In the genomic region with DNA sequence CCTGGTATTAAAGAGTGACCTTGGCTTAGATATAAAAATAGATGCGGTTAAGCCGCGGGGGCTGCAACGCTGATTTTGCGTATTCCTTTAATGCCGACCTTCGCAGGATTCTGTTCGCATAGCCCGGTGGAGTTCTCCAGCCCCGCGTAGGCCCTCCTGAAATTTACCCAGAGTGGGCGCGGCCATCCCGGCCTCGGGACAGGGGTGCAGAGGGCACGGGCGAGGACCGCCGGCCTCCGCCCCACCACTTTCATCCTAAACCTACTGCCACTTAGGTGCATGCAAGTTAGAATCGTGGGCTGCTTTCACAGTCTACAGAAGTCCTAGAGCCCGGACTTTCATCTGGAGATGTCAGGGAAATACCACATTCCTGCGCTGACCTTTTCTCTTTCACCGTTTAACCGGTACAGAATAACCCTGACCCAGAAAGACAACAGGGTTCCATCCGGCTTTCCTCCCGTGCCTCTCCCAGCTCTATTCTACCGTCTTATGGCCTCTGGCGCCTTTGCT, we compare ENCODE assay signal across 8 cellular contexts. TPM values are rescaled to one million over a fixed set of nuclear protein-coding genes. Genes with fewer than 3 reads are reported as not detected.
DNase-seq lines count a peak whose midpoint lies in the region; ATAC-seq, FAIRE-seq and TF ChIP-seq lines count a peak whose summit lies in the region.

No MANE protein-coding gene starts in this region.

- no peak for TF ChIP-seq POLR2A in gastroesophageal sphincter (IDR thresholded peaks at IDR 0.05)

- no peaks in the 10 kb centered on the region for H3K9me3 Mint-ChIP-seq in T-helper 1 cell treated with Interleukin-12 subunit alpha and Interleukin-12 subunit beta and Interleukin-4 antibody, amounts not matched to agents 30 μg/mL and 1 μg/mL, for 36 hours
- no peaks in the 10 kb centered on the region for H3K9me3 Mint-ChIP-seq in osteocyte (ENCODE audit: unreplicated experiment)

- DNase-seq in T-helper 1 cell: no peak
- DNase-seq in osteocyte (ENCODE audit: extremely low spot score, unreplicated experiment): no peak
- DNase-seq in D721Med (ENCODE audit: insufficient read length, low spot score): no peak

- H3K27ac Mint-ChIP-seq in T-helper 1 cell treated with Interleukin-12 subunit alpha and Interleukin-12 subunit beta and Interleukin-4 antibody, amounts not matched to agents 30 μg/mL and 1 μg/mL, for 36 hours: peak overlapping the region; percentile 65
- no peak overlapping the region for H3K27ac Mint-ChIP-seq in osteocyte (ENCODE audit: unreplicated experiment)

- peak overlapping the region; percentile 81 for H3K4me3 Mint-ChIP-seq in T-helper 1 cell treated with Interleukin-12 subunit alpha and Interleukin-12 subunit beta and Interleukin-4 antibody, amounts not matched to agents 30 μg/mL and 1 μg/mL, for 36 hours
- peak overlapping the region; percentile 72 for H3K4me3 Mint-ChIP-seq in osteocyte (ENCODE audit: unreplicated experiment)

- H3K9me3 ChIP-seq in gastroesophageal sphincter: no peaks in the 10 kb centered on the region

- H3K4me1 Mint-ChIP-seq in T-helper 1 cell treated with Interleukin-12 subunit alpha and Interleukin-12 subunit beta and Interleukin-4 antibody, amounts not matched to agents 30 μg/mL and 1 μg/mL, for 36 hours (ENCODE audit: low read depth): peaks cover 10% of the 10 kb centered on the region
- H3K4me1 Mint-ChIP-seq in osteocyte (ENCODE audit: unreplicated experiment): peaks cover 31% of the 10 kb centered on the region

- H3K27me3 ChIP-seq in gastroesophageal sphincter: peaks cover 30% of the 10 kb centered on the region

- H3K4me1 ChIP-seq in gastroesophageal sphincter: peaks cover 0 to 19% (median 5%) of the 10 kb centered on the region in 3 donors

- 38 to 49% methylated on average over 18 to 21 of the region's 29 CpGs for WGBS in gastroesophageal sphincter (ENCODE audit: low coverage in 1 of 2), 2 donors

- no peak for FAIRE-seq in D721Med (lab: Jason Lieb, UNC)

- peak overlapping the region in 1 of 2 donors; percentile 74 for H3K4me3 ChIP-seq in gastroesophageal sphincter

- ATAC-seq in SK-N-SH treated with all-trans-retinoic acid at 6 μM for 48 hours (peak; percentile 20), gastroesophageal sphincter (peak; percentile 22), GM19023 (IDR thresholded peaks at IDR 0.05; ENCODE audit: unreplicated experiment) (no peak), HG03108 (IDR thresholded peaks at IDR 0.05; ENCODE audit: unreplicated experiment) (no peak)

- no peaks in the 10 kb centered on the region for H3K36me3 ChIP-seq in gastroesophageal sphincter

- TF ChIP-seq CTCF in gastroesophageal sphincter (IDR thresholded peaks at IDR 0.05) (no peak), osteocyte (IDR thresholded peaks at IDR 0.05) (no peak), D721Med (IDR thresholded peaks at IDR 0.05; ENCODE audit: insufficient read depth, missing control alignments) (no peak)

- no peak overlapping the region for H3K27ac ChIP-seq in gastroesophageal sphincter

- TF ChIP-seq EP300 in gastroesophageal sphincter (IDR thresholded peaks at IDR 0.05): no peak

- no peaks in the 10 kb centered on the region for H3K36me3 Mint-ChIP-seq in T-helper 1 cell treated with Interleukin-12 subunit alpha and Interleukin-12 subunit beta and Interleukin-4 antibody, amounts not matched to agents 30 μg/mL and 1 μg/mL, for 36 hours (ENCODE audit: low read depth)
- no peaks in the 10 kb centered on the region for H3K36me3 Mint-ChIP-seq in osteocyte (ENCODE audit: unreplicated experiment)

- peaks cover 37% of the 10 kb centered on the region for H3K27me3 Mint-ChIP-seq in T-helper 1 cell treated with Interleukin-12 subunit alpha and Interleukin-12 subunit beta and Interleukin-4 antibody, amounts not matched to agents 30 μg/mL and 1 μg/mL, for 36 hours (ENCODE audit: low read depth)
- no peaks in the 10 kb centered on the region for H3K27me3 Mint-ChIP-seq in osteocyte (ENCODE audit: unreplicated experiment)

TF ChIP-seq in SK-N-SH treated with all-trans-retinoic acid at 6 μM for 48 hours, 23 proteins besides CTCF, POLR2A, EP300 and RAD21:
- TF ChIP-seq ARNTL (CRISPR knock-in tag; IDR thresholded peaks at IDR 0.05; ENCODE audit: borderline replicate concordance, low read depth): no peak
- TF ChIP-seq OSR1 (CRISPR knock-in tag; IDR thresholded peaks at IDR 0.05): no peak
- no peak for TF ChIP-seq ZC3H10 (CRISPR knock-in tag; IDR thresholded peaks at IDR 0.05)
- TF ChIP-seq ZNF565 (CRISPR knock-in tag; conservative IDR thresholded peaks at IDR 0.05; ENCODE audit: low read depth): no peak
- TF ChIP-seq ZFP30 (CRISPR knock-in tag; IDR thresholded peaks at IDR 0.05): no peak
- TF ChIP-seq CREB5 (CRISPR knock-in tag; IDR thresholded peaks at IDR 0.05; ENCODE audit: low read depth): no peak
- TF ChIP-seq PPARA (CRISPR knock-in tag; IDR thresholded peaks at IDR 0.05; ENCODE audit: borderline replicate concordance): no peak
- TF ChIP-seq CSRNP3 (CRISPR knock-in tag; IDR thresholded peaks at IDR 0.05): no peak
- TF ChIP-seq RARB (CRISPR knock-in tag; IDR thresholded peaks at IDR 0.05): no peak
- TF ChIP-seq GLIS3 (CRISPR knock-in tag; IDR thresholded peaks at IDR 0.05): no peak
- no peak for TF ChIP-seq TOX (CRISPR knock-in tag; IDR thresholded peaks at IDR 0.05; ENCODE audit: borderline replicate concordance)
- TF ChIP-seq TCF4 (CRISPR knock-in tag; IDR thresholded peaks at IDR 0.05; ENCODE audit: borderline replicate concordance): no peak
- TF ChIP-seq ESRRG (CRISPR knock-in tag; IDR thresholded peaks at IDR 0.05): no peak
- TF ChIP-seq ZNF8 (CRISPR knock-in tag; IDR thresholded peaks at IDR 0.05): no peak
- no peak for TF ChIP-seq ZNF70 (CRISPR knock-in tag; IDR thresholded peaks at IDR 0.05)
- TF ChIP-seq BACH2 (CRISPR knock-in tag; IDR thresholded peaks at IDR 0.05; ENCODE audit: borderline replicate concordance): no peak
- TF ChIP-seq ZFP3 (CRISPR knock-in tag; IDR thresholded peaks at IDR 0.05): no peak

RNA-seq across cellular contexts. Expression of gene FAM169A, which starts 0.5 kb away (rescaled TPM):
- total RNA-seq in gastroesophageal sphincter (1 to 10 TPM in 2 of 4 donors, under 1 TPM in 2; 0.47 to 3.4 (median 1.1) TPM), osteocyte (2.7 and 3.6 TPM in 2 replicates)

Comparison
In these comparisons a context has a peak if more than half of its experiments do, and no peak if none do; other contexts are left out.
1. ATAC-seq: peak in SK-N-SH treated with all-trans-retinoic acid at 6 μM for 48 hours (single experiment) and gastroesophageal sphincter (single experiment); none in GM19023 (single experiment) and HG03108 (single experiment).